Comparison of ENCODE assay signal across 10 cellular contexts in genomic region chr4:80611366-80611765, GRCh38.
DNase-seq lines count a peak whose midpoint lies in the region; ATAC-seq and TF ChIP-seq lines count a peak whose summit lies in the region.
"Had no signal": no experiment of that assay in that cellular context is flagged by ENCODE, and none has a peak within 500 bp of the region (broad histone marks: within the 10 kb centered on the region; RNA-seq: fewer than 3 reads in every experiment).

No MANE protein-coding gene starts in this region.

- no peak for TF ChIP-seq EP300 in tibial nerve (IDR thresholded peaks at IDR 0.05)

- H3K36me3 ChIP-seq in mucosa of rectum (ENCODE audit: control insufficient read depth in 2 of 2, insufficient read depth in 2 of 2, low read length in 2 of 2) (no peaks in the 10 kb centered on the region), tibial nerve (no peaks in the 10 kb centered on the region)

- ATAC-seq in GM18909 (IDR thresholded peaks at IDR 0.05; ENCODE audit: poor library complexity, unreplicated experiment): peak; percentile 79
- peak; percentile 65 for ATAC-seq in HG02759 (IDR thresholded peaks at IDR 0.05; ENCODE audit: unreplicated experiment)

- no peak overlapping the region for H3K9ac ChIP-seq in mucosa of rectum (ENCODE audit: low read depth in 1 of 2, low read length in 2 of 2)

- H3K9me3 ChIP-seq in mucosa of rectum (ENCODE audit: control insufficient read depth in 2 of 2, low read length in 2 of 2) (no peaks in the 10 kb centered on the region), tibial nerve (no peaks in the 10 kb centered on the region)

- DNase-seq in tibial nerve (ENCODE audit: low spot score in 2 of 2) (no peak), Calu3 (no peak), hepatic stellate cell (ENCODE audit: low spot score) (no peak), posterior vena cava (ENCODE audit: low spot score) (no peak)
- DNase-seq: midbrain; stimulated activated CD4-positive, alpha-beta T cell treated with anti-CD3 and anti-CD28 coated beads, Interleukin-4, amount 100 ng/mL, for 4 hours had no signal

- H3K4me3 ChIP-seq in mucosa of rectum (ENCODE audit: low read length in 2 of 2) (peak overlapping the region in 1 of 2 donors; percentile 26), tibial nerve (no peak overlapping the region)

- H3K4me3 Mint-ChIP-seq in IgD-negative memory B cell (peak overlapping the region; percentile 31 to 92 (median 78)), Calu3 (ENCODE audit: low read depth, unreplicated experiment) (no peak overlapping the region)

- H3K27ac ChIP-seq in mucosa of rectum (ENCODE audit: low read depth in 2 of 2, low read length in 2 of 2) (peak overlapping the region; percentile 45 to 63), tibial nerve (no peak overlapping the region)

- peak overlapping the region; percentile 63 to 94 (median 89) for H3K27ac Mint-ChIP-seq in IgD-negative memory B cell
- no peak overlapping the region for H3K27ac Mint-ChIP-seq in Calu3 (ENCODE audit: unreplicated experiment)

- peaks cover 6% of the 10 kb centered on the region for H3K27me3 Mint-ChIP-seq in IgD-negative memory B cell
- H3K27me3 Mint-ChIP-seq in Calu3 (ENCODE audit: unreplicated experiment): no peaks in the 10 kb centered on the region

- H3K9me3 Mint-ChIP-seq in IgD-negative memory B cell: peaks cover 0 to 4% (median 0%) of the 10 kb centered on the region in 3 donors
- peaks cover 2% of the 10 kb centered on the region for H3K9me3 Mint-ChIP-seq in Calu3 (ENCODE audit: low read depth, unreplicated experiment)

- H3K4me1 ChIP-seq in mucosa of rectum (ENCODE audit: control insufficient read depth in 2 of 2, insufficient read depth in 2 of 2, low read length in 2 of 2) (peaks cover 4 to 11% of the 10 kb centered on the region in 2 donors), tibial nerve (peaks cover 0 to 9% (median 4%) of the 10 kb centered on the region in 4 donors)

- BruUV-seq in Calu3 (replicated peaks; lab: Mats Ljungman, UMichigan): no TSS peak

- no peak for TF ChIP-seq POLR2A in tibial nerve (IDR thresholded peaks at IDR 0.05)

- H3K36me3 Mint-ChIP-seq in IgD-negative memory B cell (peaks cover 4% of the 10 kb centered on the region), Calu3 (ENCODE audit: insufficient read depth, unreplicated experiment) (no peaks in the 10 kb centered on the region)

- no peak for TF ChIP-seq CTCF in tibial nerve (IDR thresholded peaks at IDR 0.05)
- TF ChIP-seq CTCF in Calu3 (IDR thresholded peaks at IDR 0.05; ENCODE audit: unreplicated experiment): no peak

- 65 to 75% methylated on average over 3 of the region's 3 CpGs for WGBS in tibial nerve, 2 donors

- H3K27me3 ChIP-seq in mucosa of rectum (ENCODE audit: control insufficient read depth in 2 of 2, insufficient read depth in 2 of 2, low read length in 2 of 2): no peaks in the 10 kb centered on the region
- no peaks in the 10 kb centered on the region for H3K27me3 ChIP-seq in tibial nerve

- intact Hi-C loops in Calu3 (cut with micrococcal nuclease; ENCODE audit: unreplicated experiment): no loop called here
- intact Hi-C loops in posterior vena cava (cut with DNase I): no loop called here

- H3K4me1 Mint-ChIP-seq in IgD-negative memory B cell (peaks cover 19 to 22% (median 21%) of the 10 kb centered on the region in 3 donors), Calu3 (ENCODE audit: low read depth, unreplicated experiment) (peaks cover 11% of the 10 kb centered on the region)

- CTCF ChIA-PET in Calu3 (lab: Charles Lee): interaction anchor here (1.1 kb wide), 1 partner anchor 17 kb away, joined by 4 read pairs; no protein-coding TSS in a partner anchor

Comparison
In these comparisons a context has a peak if more than half of its experiments do, and no peak if none do; other contexts are left out.
1. H3K27ac ChIP-seq: peak in mucosa of rectum (2 of 2); none in tibial nerve (0 of 4).